In the genomic region with DNA sequence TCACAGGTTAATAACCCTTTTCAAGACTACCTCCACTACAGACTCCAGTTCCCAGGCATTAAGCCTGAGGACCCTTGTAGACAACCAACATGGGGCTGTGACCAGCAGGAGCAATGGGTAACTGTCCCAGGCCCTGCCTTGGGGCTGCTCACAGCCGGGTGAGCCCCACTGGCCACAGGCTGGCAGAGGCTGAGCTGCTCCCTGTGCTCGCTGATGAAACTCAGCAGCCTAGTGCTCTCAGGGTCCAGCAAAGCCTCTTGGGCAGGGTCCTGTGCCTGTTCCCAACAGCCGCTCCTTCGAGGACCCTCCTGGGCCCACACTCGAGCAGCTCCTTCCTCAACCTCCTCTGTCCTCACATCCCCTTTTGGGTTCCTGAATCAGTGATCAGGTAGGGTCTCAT, we compare ENCODE assay signal across 1 cellular context.
TF ChIP-seq lines count a peak whose summit lies in the region.

No MANE protein-coding gene starts in this region.

TF ChIP-seq in K562, 482 proteins besides CTCF, POLR2A, EP300 and RAD21 (continued from another document):
- TF ChIP-seq, protein P1, sequence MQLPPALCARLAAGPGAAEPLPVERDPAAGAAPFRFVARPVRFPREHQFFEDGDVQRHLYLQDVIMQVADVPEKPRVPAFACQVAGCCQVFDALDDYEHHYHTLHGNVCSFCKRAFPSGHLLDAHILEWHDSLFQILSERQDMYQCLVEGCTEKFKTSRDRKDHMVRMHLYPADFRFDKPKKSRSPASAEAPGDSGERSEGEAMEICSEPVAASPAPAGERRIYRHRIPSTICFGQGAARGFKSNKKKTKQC (CRISPR knock-in tag; IDR thresholded peaks at IDR 0.05): 0 out of 2 replicates have a peak, but pooled peaks have one; percentile 10
- TF ChIP-seq FOXM1 (IDR thresholded peaks at IDR 0.05; ENCODE audit: low read depth) (no peak), FOXM1 (CRISPR knock-in tag; IDR thresholded peaks at IDR 0.05; ENCODE audit: low read depth) (no peak)
